In genomic region chr3:121641127-121641526, GRCh38 we compare ENCODE assay signal across 18 cellular contexts. TPM values are rescaled to one million over a fixed set of nuclear protein-coding genes. Genes with fewer than 3 reads are reported as not detected.
"Had no signal": no experiment of that assay in that cellular context is flagged by ENCODE, and none has a peak within 500 bp of the region (broad histone marks: within the 10 kb centered on the region; RNA-seq: fewer than 3 reads in every experiment).

No MANE protein-coding gene starts in this region.

- DNase-seq: activated naive CD8-positive, alpha-beta T cell treated with anti-CD3 and anti-CD28 coated beads, Interleukin-2, amount 10 ng/mL, durations not matched to agents 7 days and 5 days; body of pancreas; gastrocnemius medialis; heart left ventricle; kidney; occipital lobe; posterior cingulate gyrus; spleen; SW 1271; testis; WERI-Rb-1 had no signal

- H3K36me3 Mint-ChIP-seq: mesothelial cell of epicardium, type B pancreatic cell had no signal

- H3K27ac Mint-ChIP-seq: activated naive CD8-positive, alpha-beta T cell treated with anti-CD3 and anti-CD28 coated beads, Interleukin-2, amount 10 ng/mL, durations not matched to agents 7 days and 5 days; mesothelial cell of epicardium; type B pancreatic cell had no signal

- H3K9me3 Mint-ChIP-seq: activated naive CD8-positive, alpha-beta T cell treated with anti-CD3 and anti-CD28 coated beads, Interleukin-2, amount 10 ng/mL, durations not matched to agents 7 days and 5 days; activated T-helper 2 cell treated with anti-CD3 and anti-CD28 coated beads, Interferon-gamma antibody, Interleukin-2, Interleukin-4, amounts not matched to agents 10 μg/mL and 5 μg/mL and 100 μg/mL, durations not matched to agents 14 hours and 24 hours and 36 hours; mesothelial cell of epicardium; type B pancreatic cell had no signal

- ATAC-seq: body of pancreas, gastrocnemius medialis, heart left ventricle, left lobe of liver had no signal

- H3K27me3 Mint-ChIP-seq: activated naive CD8-positive, alpha-beta T cell treated with anti-CD3 and anti-CD28 coated beads, Interleukin-2, amount 10 ng/mL, durations not matched to agents 7 days and 5 days had no signal

- H3K4me3 Mint-ChIP-seq: activated naive CD8-positive, alpha-beta T cell treated with anti-CD3 and anti-CD28 coated beads, Interleukin-2, amount 10 ng/mL, durations not matched to agents 7 days and 5 days; mesothelial cell of epicardium; type B pancreatic cell had no signal

- FAIRE-seq: endometrium, kidney had no signal

- H3K4me1 Mint-ChIP-seq: mesothelial cell of epicardium had no signal

RNA-seq across cellular contexts. Expression of gene FBXO40, which starts 47.9 kb away (rescaled TPM):
- total RNA-seq: activated naive CD8-positive, alpha-beta T cell treated with anti-CD3 and anti-CD28 coated beads, Interleukin-2, amount 10 ng/mL, durations not matched to agents 7 days and 5 days; activated T-helper 2 cell treated with anti-CD3 and anti-CD28 coated beads, Interferon-gamma antibody, Interleukin-2, Interleukin-4, amounts not matched to agents 10 μg/mL and 5 μg/mL and 100 μg/mL, durations not matched to agents 14 hours and 24 hours and 36 hours; body of pancreas; kidney; mesothelial cell of epicardium; renal cortical epithelial cell; spleen; T-helper 2 cell treated with Interferon-gamma antibody and Interleukin-4, amounts not matched to agents 100 ng/mL and 5 ng/mL, for 36 hours had no signal
